In genomic region chr9:91530829-91531228, GRCh38 we compare ENCODE assay signal across 18 cellular contexts.
DNase-seq lines count a peak whose midpoint lies in the region; ATAC-seq, FAIRE-seq and TF ChIP-seq lines count a peak whose summit lies in the region.
"Had no signal": no experiment of that assay in that cellular context is flagged by ENCODE, and none has a peak within 500 bp of the region (broad histone marks: within the 10 kb centered on the region; RNA-seq: fewer than 3 reads in every experiment).

No MANE protein-coding gene starts in this region.

- H3K4me1 ChIP-seq in neural progenitor cell, result no peaks in the 10 kb centered on the region
- H3K4me1 ChIP-seq: BE2C had no signal

- DNase-seq in EL, result peak; percentile 15
- peak; percentile 9 for DNase-seq in OCI-M1 (lab: John Stamatoyannopoulos, UW)
- DNase-seq in epithelial cell of esophagus (ENCODE audit: low read depth), result peak; percentile 28
- no peak for DNase-seq in neural progenitor cell (ENCODE audit: low spot score)
- DNase-seq in D721Med (ENCODE audit: insufficient read length, low spot score), result no peak
- no peak for DNase-seq in GF-D8 (lab: John Stamatoyannopoulos, UW)
- DNase-seq: ACHN; BE2C; CD4-positive, alpha-beta T cell; H9; KBM-7; NCI-H1417 treated with DMSO at 0.1 percent for 48 hours; NCI-H1930; NCI-H446 treated with DMSO at 0.1 percent for 48 hours; NCI-H774; T-cell had no signal

- no peaks in the 10 kb centered on the region for H3F3A ChIP-seq in neural progenitor cell (ENCODE audit: low read depth)

- H3K4me1 Mint-ChIP-seq in neural progenitor cell, result no peaks in the 10 kb centered on the region
- H3K4me1 Mint-ChIP-seq: T-cell had no signal

- no peaks in the 10 kb centered on the region for H4K20me1 ChIP-seq in neural progenitor cell (ENCODE audit: low read depth)

- TF ChIP-seq CTCF in epithelial cell of esophagus (IDR thresholded peaks at IDR 0.05; ENCODE audit: insufficient read depth, low read depth, low read length, missing control alignments) (no peak), neural progenitor cell (IDR thresholded peaks at IDR 0.05) (no peak), D721Med (IDR thresholded peaks at IDR 0.05; ENCODE audit: insufficient read depth, missing control alignments) (no peak)

- H3K4me2 ChIP-seq in neural progenitor cell, result no peak overlapping the region

- no peaks in the 10 kb centered on the region for H3K9me3 ChIP-seq in neural progenitor cell (ENCODE audit: low read depth)
- H3K9me3 ChIP-seq: BE2C had no signal

- H3K79me2 ChIP-seq in neural progenitor cell (ENCODE audit: low read depth), result no peaks in the 10 kb centered on the region

- H3K27me3 Mint-ChIP-seq in neural progenitor cell (ENCODE audit: insufficient read depth, low read depth), result peaks cover 4% of the 10 kb centered on the region

- H3K36me3 ChIP-seq in neural progenitor cell, result no peaks in the 10 kb centered on the region
- H3K36me3 ChIP-seq: BE2C had no signal

- no peak overlapping the region for H3K9ac ChIP-seq in neural progenitor cell

- H3K9me3 Mint-ChIP-seq in neural progenitor cell, result peaks cover 8% of the 10 kb centered on the region
- H3K9me3 Mint-ChIP-seq: CD4-positive, alpha-beta T cell had no signal

- H2AFZ ChIP-seq in neural progenitor cell (replicated peaks), result peak overlapping the region; percentile 2

- H3K4me3 ChIP-seq in epithelial cell of esophagus (ENCODE audit: low read length) (no peak overlapping the region), neural progenitor cell (no peak overlapping the region)

- no peak for FAIRE-seq in D721Med (lab: Jason Lieb, UNC)

- no peak overlapping the region for H3K4me3 Mint-ChIP-seq in neural progenitor cell
- H3K4me3 Mint-ChIP-seq: CD4-positive, alpha-beta T cell; H9; T-cell had no signal

- no peaks in the 10 kb centered on the region for H3K36me3 Mint-ChIP-seq in neural progenitor cell
- H3K36me3 Mint-ChIP-seq: T-cell had no signal

- no peak for ATAC-seq in HG03280 (IDR thresholded peaks at IDR 0.05; ENCODE audit: unreplicated experiment)
- ATAC-seq in GM21423 (IDR thresholded peaks at IDR 0.05; ENCODE audit: unreplicated experiment), result no peak
- ATAC-seq: T-cell had no signal

- no peak overlapping the region for H3K27ac ChIP-seq in neural progenitor cell

- no peaks in the 10 kb centered on the region for H3K27me3 ChIP-seq in neural progenitor cell

- no peak overlapping the region for H3K27ac Mint-ChIP-seq in neural progenitor cell
- H3K27ac Mint-ChIP-seq: CD4-positive, alpha-beta T cell; H9; T-cell had no signal

Comparison
In these comparisons a context has a peak if more than half of its experiments do, and no peak if none do; other contexts are left out.
1. DNase-seq: peak in EL (single experiment), OCI-M1 (single experiment) and epithelial cell of esophagus (single experiment); none in neural progenitor cell (single experiment), D721Med (single experiment) and GF-D8 (single experiment).